30 cellular contexts compared by ENCODE assay signal in the genomic region with DNA sequence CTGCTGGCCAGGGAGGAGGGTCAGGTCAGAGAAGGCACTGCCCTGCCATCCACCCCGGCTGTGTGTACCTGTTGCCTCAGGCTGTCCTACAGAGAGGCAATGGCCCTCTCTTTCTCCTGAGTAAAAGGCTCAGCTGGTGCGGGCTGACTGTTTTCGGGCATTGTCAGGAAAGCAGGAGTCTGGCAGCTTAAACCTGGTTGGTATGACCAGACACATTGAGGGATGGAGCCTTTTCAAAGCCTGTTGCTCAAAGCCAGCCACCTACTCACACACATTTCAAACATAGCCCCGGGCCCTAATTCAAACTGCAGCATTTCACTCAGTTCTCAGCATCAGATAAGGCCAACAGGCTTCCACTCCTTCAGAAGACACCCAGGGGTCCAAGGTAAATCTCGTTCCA.
"Had no signal": no experiment of that assay in that cellular context is flagged by ENCODE, and none has a peak within 500 bp of the region (broad histone marks: within the 10 kb centered on the region; RNA-seq: fewer than 3 reads in every experiment).

No MANE protein-coding gene starts in this region.

- H3K4me3 Mint-ChIP-seq: activated B cell treated with CpG ODN at 0.5 μM for 24 hours; activated CD4-positive, alpha-beta memory T cell treated with anti-CD3 and anti-CD28 coated beads for 36 hours; activated CD4-positive, alpha-beta T cell treated with anti-CD3 and anti-CD28 coated beads, Interleukin-2, amount 10 ng/mL, durations not matched to agents 24 days and 14 days; activated CD8-positive, alpha-beta T cell treated with anti-CD3 and anti-CD28 coated beads, Interleukin-2, amount 10 ng/mL, durations not matched to agents 7 days and 5 days; activated naive CD4-positive, alpha-beta T cell treated with anti-CD3 and anti-CD28 coated beads, Interleukin-2, amount 10 ng/mL, durations not matched to agents 7 days and 5 days; activated naive CD8-positive, alpha-beta T cell treated with anti-CD3 and anti-CD28 coated beads, Interleukin-2, amount 10 ng/mL, durations not matched to agents 7 days and 5 days; activated T-cell treated with anti-CD3 and anti-CD28 coated beads, Interleukin-2, amount 50 U/mL, for 24 hours; activated T-cell treated with anti-CD3 and anti-CD28 coated beads, Interleukin-2, amount 50 U/mL, for 72 hours; brain; T-helper 17 cell; T-helper 2 cell treated with Interferon-gamma antibody and Interleukin-4, amounts not matched to agents 5 μg/mL and 100 μg/mL, for 36 hours had no signal

- H3K9me3 Mint-ChIP-seq: activated B cell treated with CpG ODN at 0.5 μM for 24 hours; activated CD4-positive, alpha-beta memory T cell treated with anti-CD3 and anti-CD28 coated beads for 36 hours; activated CD4-positive, alpha-beta T cell treated with anti-CD3 and anti-CD28 coated beads, Interleukin-2, amount 10 ng/mL, durations not matched to agents 24 days and 14 days; activated naive CD4-positive, alpha-beta T cell treated with anti-CD3 and anti-CD28 coated beads, Interleukin-2, amount 10 ng/mL, durations not matched to agents 7 days and 5 days; activated naive CD4-positive, alpha-beta T cell treated with anti-CD3 and anti-CD28 coated beads, Interleukin-2, amount 50 U/mL, for 72 hours; activated naive CD8-positive, alpha-beta T cell treated with anti-CD3 and anti-CD28 coated beads, Interleukin-2, amount 10 ng/mL, durations not matched to agents 7 days and 5 days; activated T-cell treated with anti-CD3 and anti-CD28 coated beads, Interleukin-2, amount 50 U/mL, for 24 hours; activated T-cell treated with anti-CD3 and anti-CD28 coated beads, Interleukin-2, amount 50 U/mL, for 72 hours; T-helper 2 cell treated with Interferon-gamma antibody and Interleukin-4, amounts not matched to agents 5 μg/mL and 100 μg/mL, for 36 hours had no signal

- H3K4me3 ChIP-seq: ascending aorta, breast epithelium, cardiac muscle cell, colonic mucosa had no signal

- H3K36me3 ChIP-seq: ascending aorta, breast epithelium, cardiac muscle cell, colonic mucosa, WERI-Rb-1 had no signal

- H3K4me1 Mint-ChIP-seq: activated B cell treated with CpG ODN at 0.5 μM for 24 hours; activated CD4-positive, alpha-beta T cell treated with anti-CD3 and anti-CD28 coated beads, Interleukin-2, amount 10 ng/mL, durations not matched to agents 24 days and 14 days; activated naive CD4-positive, alpha-beta T cell treated with anti-CD3 and anti-CD28 coated beads, Interleukin-2, amount 10 ng/mL, durations not matched to agents 7 days and 5 days; activated naive CD8-positive, alpha-beta T cell treated with anti-CD3 and anti-CD28 coated beads, Interleukin-2, amount 10 ng/mL, durations not matched to agents 7 days and 5 days; T-helper 17 cell had no signal

- H3K9me3 ChIP-seq: ascending aorta, breast epithelium, colonic mucosa had no signal

- ATAC-seq: activated CD4-positive, CD25-positive, alpha-beta regulatory T cell treated with anti-CD3 and anti-CD28 coated beads, Interleukin-2, amount 50 U/mL, for 24 hours; activated CD8-positive, alpha-beta T cell treated with anti-CD3 and anti-CD28 coated beads, Interleukin-2, amount 10 ng/mL, durations not matched to agents 7 days and 5 days; activated naive CD4-positive, alpha-beta T cell treated with anti-CD3 and anti-CD28 coated beads, Interleukin-2, amount 50 U/mL, for 72 hours; activated T-cell treated with anti-CD3 and anti-CD28 coated beads, Interleukin-2, amount 50 U/mL, for 72 hours; T-helper 17 cell had no signal

- DNase-seq: activated B cell treated with CpG ODN at 0.5 μM for 24 hours; activated CD4-positive, alpha-beta memory T cell treated with anti-CD3 and anti-CD28 coated beads for 36 hours; activated CD4-positive, alpha-beta T cell treated with anti-CD3 and anti-CD28 coated beads, Interleukin-2, amount 10 ng/mL, durations not matched to agents 24 days and 14 days; activated CD8-positive, alpha-beta memory T cell treated with anti-CD3 and anti-CD28 coated beads, Interleukin-2, amount 50 U/mL, for 48 hours; activated CD8-positive, alpha-beta T cell treated with anti-CD3 and anti-CD28 coated beads, Interleukin-2, amount 10 ng/mL, durations not matched to agents 7 days and 5 days; activated gamma-delta T cell; activated naive CD4-positive, alpha-beta T cell; activated naive CD4-positive, alpha-beta T cell treated with anti-CD3 and anti-CD28 coated beads, Interleukin-2, amount 10 ng/mL, durations not matched to agents 7 days and 5 days; activated naive CD8-positive, alpha-beta T cell treated with anti-CD3 and anti-CD28 coated beads, Interleukin-2, amount 10 ng/mL, durations not matched to agents 7 days and 5 days; activated T-cell treated with anti-CD3 and anti-CD28 coated beads for 4 hours; activated T-cell treated with anti-CD3 and anti-CD28 coated beads, Interleukin-2, amount 50 U/mL, for 24 hours; activated T-cell treated with anti-CD3 and anti-CD28 coated beads, Interleukin-2, amount 50 U/mL, for 72 hours; central memory CD4-positive, alpha-beta T cell; cerebellar nuclear complex; colonic mucosa; effector CD8-positive, alpha-beta T cell; foreskin fibroblast; head of caudate nucleus; T-helper 1 cell; T-helper 17 cell; T1000; WERI-Rb-1 had no signal

- H3K27ac Mint-ChIP-seq: activated B cell treated with CpG ODN at 0.5 μM for 24 hours; activated CD4-positive, alpha-beta memory T cell treated with anti-CD3 and anti-CD28 coated beads for 36 hours; activated CD4-positive, alpha-beta T cell treated with anti-CD3 and anti-CD28 coated beads, Interleukin-2, amount 10 ng/mL, durations not matched to agents 24 days and 14 days; activated CD8-positive, alpha-beta T cell treated with anti-CD3 and anti-CD28 coated beads, Interleukin-2, amount 10 ng/mL, durations not matched to agents 7 days and 5 days; activated naive CD4-positive, alpha-beta T cell treated with anti-CD3 and anti-CD28 coated beads, Interleukin-2, amount 10 ng/mL, durations not matched to agents 7 days and 5 days; activated naive CD4-positive, alpha-beta T cell treated with anti-CD3 and anti-CD28 coated beads, Interleukin-2, amount 50 U/mL, for 72 hours; activated naive CD8-positive, alpha-beta T cell treated with anti-CD3 and anti-CD28 coated beads, Interleukin-2, amount 10 ng/mL, durations not matched to agents 7 days and 5 days; activated T-cell treated with anti-CD3 and anti-CD28 coated beads, Interleukin-2, amount 50 U/mL, for 24 hours; activated T-cell treated with anti-CD3 and anti-CD28 coated beads, Interleukin-2, amount 50 U/mL, for 72 hours; brain; T-helper 17 cell; T-helper 2 cell treated with Interferon-gamma antibody and Interleukin-4, amounts not matched to agents 5 μg/mL and 100 μg/mL, for 36 hours had no signal

- H3K27me3 ChIP-seq: ascending aorta had no signal

- H3K36me3 Mint-ChIP-seq: activated CD4-positive, alpha-beta memory T cell treated with anti-CD3 and anti-CD28 coated beads for 36 hours; activated naive CD4-positive, alpha-beta T cell treated with anti-CD3 and anti-CD28 coated beads, Interleukin-2, amount 10 ng/mL, durations not matched to agents 7 days and 5 days; activated naive CD4-positive, alpha-beta T cell treated with anti-CD3 and anti-CD28 coated beads, Interleukin-2, amount 50 U/mL, for 72 hours; activated naive CD8-positive, alpha-beta T cell treated with anti-CD3 and anti-CD28 coated beads, Interleukin-2, amount 10 ng/mL, durations not matched to agents 7 days and 5 days; brain had no signal

- H3K4me1 ChIP-seq: ascending aorta, breast epithelium, colonic mucosa had no signal

- H3K27ac ChIP-seq: ascending aorta, breast epithelium, cardiac muscle cell, colonic mucosa, epithelial cell of prostate, WERI-Rb-1 had no signal
